In genomic region chr16:10317425-10318001, GRCh38 we compare ENCODE assay signal across 1 cellular context.
TF ChIP-seq lines count a peak whose summit lies in the region.

No MANE protein-coding gene starts in this region.

TF ChIP-seq in HepG2, 621 proteins besides CTCF, POLR2A, EP300 and RAD21 (continues in another document):
- no peak for TF ChIP-seq ZNF260 (CRISPR knock-in tag; IDR thresholded peaks at IDR 0.05; ENCODE audit: borderline replicate concordance, low read depth)
- TF ChIP-seq AHDC1 (CRISPR knock-in tag; IDR thresholded peaks at IDR 0.05; ENCODE audit: borderline replicate concordance): no peak
- TF ChIP-seq JUN (CRISPR knock-in tag; IDR thresholded peaks at IDR 0.05): peak; percentile 2; the same call in 1 of the 2 replicates
- TF ChIP-seq UBTF (CRISPR knock-in tag; IDR thresholded peaks at IDR 0.05): no peak
- TF ChIP-seq CREB1 (IDR thresholded peaks at IDR 0.05): no peak
- TF ChIP-seq CREB1 (CRISPR knock-in tag; IDR thresholded peaks at IDR 0.05): no peak
- no peak for TF ChIP-seq POLR2AphosphoS2 (IDR thresholded peaks at IDR 0.05; ENCODE audit: low read depth, low read length)
- no peak for TF ChIP-seq ZSCAN22 (CRISPR knock-in tag; IDR thresholded peaks at IDR 0.05)
- TF ChIP-seq NFAT5 (CRISPR knock-in tag; IDR thresholded peaks at IDR 0.05): no peak
- no peak for TF ChIP-seq MAX (IDR thresholded peaks at IDR 0.05)
- no peak for TF ChIP-seq ZNF577 (CRISPR knock-in tag; IDR thresholded peaks at IDR 0.05; ENCODE audit: borderline replicate concordance, low read depth)
- TF ChIP-seq ATRX (CRISPR knock-in tag; IDR thresholded peaks at IDR 0.05; ENCODE audit: borderline replicate concordance): no peak
- TF ChIP-seq NBN (conservative IDR thresholded peaks at IDR 0.05): no peak
- no peak for TF ChIP-seq ZNF256 (CRISPR knock-in tag; conservative IDR thresholded peaks at IDR 0.05)
- TF ChIP-seq ZNF83 (CRISPR knock-in tag; IDR thresholded peaks at IDR 0.05; ENCODE audit: borderline replicate concordance): no peak
- 0 out of 2 replicates have a peak, but pooled peaks have one; percentile 36 for TF ChIP-seq CEBPG (CRISPR knock-in tag; IDR thresholded peaks at IDR 0.05)
- TF ChIP-seq NKX3-1 (CRISPR knock-in tag; IDR thresholded peaks at IDR 0.05): no peak
- TF ChIP-seq ZSCAN9 (CRISPR knock-in tag; IDR thresholded peaks at IDR 0.05; ENCODE audit: borderline replicate concordance): no peak
- TF ChIP-seq RBAK (CRISPR knock-in tag; IDR thresholded peaks at IDR 0.05): peak; percentile 93
- no peak for TF ChIP-seq NR2F1 (CRISPR knock-in tag; IDR thresholded peaks at IDR 0.05)
- no peak for TF ChIP-seq ZNF724P (CRISPR knock-in tag; IDR thresholded peaks at IDR 0.05; ENCODE audit: borderline replicate concordance)
- TF ChIP-seq GABPA (IDR thresholded peaks at IDR 0.05; ENCODE audit: low read depth, low read length): no peak
- TF ChIP-seq GABPA (CRISPR knock-in tag; IDR thresholded peaks at IDR 0.05; ENCODE audit: low read depth): no peak
- no peak for TF ChIP-seq ZNF326 (CRISPR knock-in tag; IDR thresholded peaks at IDR 0.05; ENCODE audit: borderline replicate concordance)
- no peak for TF ChIP-seq ZNF850 (CRISPR knock-in tag; conservative IDR thresholded peaks at IDR 0.05)
- no peak for TF ChIP-seq CBX2 (IDR thresholded peaks at IDR 0.05; ENCODE audit: low read depth, low read length)
- no peak for TF ChIP-seq CBX2 (CRISPR knock-in tag; IDR thresholded peaks at IDR 0.05; ENCODE audit: low read depth)
- no peak for TF ChIP-seq ZNF619 (CRISPR knock-in tag; IDR thresholded peaks at IDR 0.05)
- TF ChIP-seq NFATC3 (CRISPR knock-in tag; IDR thresholded peaks at IDR 0.05): no peak
- no peak for TF ChIP-seq ZUFSP (CRISPR knock-in tag; IDR thresholded peaks at IDR 0.05; ENCODE audit: borderline replicate concordance)
- peak; percentile 77; the same call in 1 of the 2 replicates for TF ChIP-seq SIX4 (CRISPR knock-in tag; IDR thresholded peaks at IDR 0.05)
- no peak for TF ChIP-seq ZNF329 (CRISPR knock-in tag; IDR thresholded peaks at IDR 0.05; ENCODE audit: low read depth)
- TF ChIP-seq ZBTB26 (CRISPR knock-in tag; IDR thresholded peaks at IDR 0.05; ENCODE audit: borderline replicate concordance): 0 out of 2 replicates have a peak, but pooled peaks have one; percentile 40
- TF ChIP-seq NR3C1 (CRISPR knock-in tag; IDR thresholded peaks at IDR 0.05): no peak
- no peak for TF ChIP-seq ZNF124 (CRISPR knock-in tag; IDR thresholded peaks at IDR 0.05)
- TF ChIP-seq ZNF639 (CRISPR knock-in tag; conservative IDR thresholded peaks at IDR 0.05): no peak
- 0 out of 2 replicates have a peak, but pooled peaks have one; percentile 54 for TF ChIP-seq FOXC1 (CRISPR knock-in tag; IDR thresholded peaks at IDR 0.05; ENCODE audit: borderline replicate concordance)
- TF ChIP-seq THAP11 (CRISPR knock-in tag; IDR thresholded peaks at IDR 0.05): no peak
- TF ChIP-seq PLRG1 (conservative IDR thresholded peaks at IDR 0.05): no peak
- TF ChIP-seq CEBPB (IDR thresholded peaks at IDR 0.05; ENCODE audit: borderline replicate concordance, low read depth, low read length): peak; percentile 58; the same call in 1 of the 2 replicates
- TF ChIP-seq ZMYM3 (CRISPR knock-in tag; IDR thresholded peaks at IDR 0.05): 0 out of 2 replicates have a peak, but pooled peaks have one; percentile 57
- TF ChIP-seq ZFYVE20 (CRISPR knock-in tag; IDR thresholded peaks at IDR 0.05; ENCODE audit: borderline replicate concordance, low read depth): no peak
- TF ChIP-seq HNF4A (CRISPR knock-in tag; IDR thresholded peaks at IDR 0.05): no peak
- no peak for TF ChIP-seq ZNF33B (CRISPR knock-in tag; IDR thresholded peaks at IDR 0.05)
- TF ChIP-seq ZSCAN12 (CRISPR knock-in tag; IDR thresholded peaks at IDR 0.05): no peak
- no peak for TF ChIP-seq KDM2A (CRISPR knock-in tag; IDR thresholded peaks at IDR 0.05; ENCODE audit: borderline replicate concordance, low read depth)
- TF ChIP-seq ZNF333 (CRISPR knock-in tag; IDR thresholded peaks at IDR 0.05; ENCODE audit: borderline replicate concordance): no peak
- no peak for TF ChIP-seq ZBTB7A (CRISPR knock-in tag; IDR thresholded peaks at IDR 0.05)
- TF ChIP-seq ZNF180 (CRISPR knock-in tag; IDR thresholded peaks at IDR 0.05; ENCODE audit: borderline replicate concordance, low read depth): no peak
- no peak for TF ChIP-seq E2F1 (CRISPR knock-in tag; IDR thresholded peaks at IDR 0.05)
